In the genomic region with DNA sequence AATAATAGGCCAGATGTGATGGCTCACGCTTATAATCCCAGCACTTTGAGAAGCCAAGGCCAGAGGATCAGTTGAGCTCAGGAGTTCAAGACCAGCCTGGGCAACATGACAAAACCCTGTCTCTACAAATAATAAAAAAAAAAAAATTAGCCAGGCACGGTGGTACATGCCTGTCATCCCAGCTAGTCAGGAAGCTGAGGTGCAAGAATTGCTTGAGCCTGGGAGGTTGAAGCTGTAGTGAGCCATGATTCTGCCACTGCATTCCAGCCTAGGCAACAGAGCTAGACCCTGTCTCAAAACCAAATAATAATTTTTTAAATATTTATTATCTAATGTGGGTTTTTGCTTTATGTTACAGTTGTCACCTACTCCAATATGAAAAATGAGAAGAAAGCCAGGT, we compare ENCODE assay signal across 25 cellular contexts.
DNase-seq lines count a peak whose midpoint lies in the region; ATAC-seq and TF ChIP-seq lines count a peak whose summit lies in the region.
"Had no signal": no experiment of that assay in that cellular context is flagged by ENCODE, and none has a peak within 500 bp of the region (broad histone marks: within the 10 kb centered on the region; RNA-seq: fewer than 3 reads in every experiment).

No MANE protein-coding gene starts in this region.

- H3K9me3 ChIP-seq in SK-N-SH (peaks cover 7% of the 10 kb centered on the region; the same call in 1 of the 2 replicates), prostate gland (no peaks in the 10 kb centered on the region)

- TF ChIP-seq RAD21 in SK-N-SH (IDR thresholded peaks at IDR 0.05; ENCODE audit: low read length), result no peak

- H3F3A ChIP-seq in SK-N-SH (replicated peaks; ENCODE audit: insufficient read depth), result peaks cover 24% of the 10 kb centered on the region

- intact Hi-C loops in prostate gland (cut with DNase I), result no loop called here

- H3K27ac Mint-ChIP-seq in activated naive CD4-positive, alpha-beta T cell treated with anti-CD3 and anti-CD28 coated beads, Interleukin-2, amount 50 U/mL, for 72 hours, result no peak overlapping the region
- H3K27ac Mint-ChIP-seq: nephron progenitor cell; stimulated activated naive B cell treated with anti-CD40 and anti-IgM and Interleukin-4, amounts not matched to agents 10 μg/mL and 1 μg/mL and 100 μg/mL, for 72 hours; type B pancreatic cell had no signal

- H2AFZ ChIP-seq in SK-N-SH (ENCODE audit: low read depth), result no peak overlapping the region

- no peaks in the 10 kb centered on the region for H3K9me3 Mint-ChIP-seq in activated naive CD4-positive, alpha-beta T cell treated with anti-CD3 and anti-CD28 coated beads, Interleukin-2, amount 50 U/mL, for 72 hours
- H3K9me3 Mint-ChIP-seq: activated T-cell treated with anti-CD3 and anti-CD28 coated beads, Interleukin-2, amount 50 U/mL, for 4 hours; central memory CD8-positive, alpha-beta T cell had no signal

- peak; percentile 11 for DNase-seq in HK-2 (ENCODE audit: unreplicated experiment)
- no peak for DNase-seq in SK-N-SH
- peak; percentile 26 for DNase-seq in fibroblast of peridontal ligament (ENCODE audit: extremely low read depth)
- no peak for DNase-seq in prostate gland (ENCODE audit: low spot score)
- no peak for DNase-seq in NCI-H1436 treated with DMSO at 0.1 percent for 48 hours (lab: John Stamatoyannopoulos, UW)
- DNase-seq in NOMO-1 treated with dmso at 0.1 percent for 144 hours (lab: John Stamatoyannopoulos, UW; ENCODE audit: unreplicated experiment), result no peak
- no peak for DNase-seq in activated naive CD4-positive, alpha-beta T cell treated with anti-CD3 and anti-CD28 coated beads, Interleukin-2, amount 50 U/mL, for 72 hours (ENCODE audit: low spot score in 2 of 2)
- DNase-seq: activated B cell treated with CpG ODN at 0.5 μM for 24 hours; activated gamma-delta T cell; activated T-cell treated with anti-CD3 and anti-CD28 coated beads, Interleukin-2, amount 50 U/mL, for 4 hours; C1 segment of cervical spinal cord; DMS153; glutamatergic neuron; NCI-H2081; NCI-H345; NCI-H748 treated with DMSO at 0.1 percent for 48 hours; nephron progenitor cell; retina; RPMI8226; stimulated activated naive B cell treated with anti-CD40 and anti-IgM and Interleukin-4, amounts not matched to agents 10 μg/mL and 1 μg/mL and 100 μg/mL, for 72 hours; substantia nigra had no signal

- H3K27ac ChIP-seq in SK-N-SH (ENCODE audit: low read depth in 2 of 2, low read length in 1 of 2) (peak overlapping the region in 1 of 2 experiments; percentile 48; a peak in 2 of 4 replicates), prostate gland (no peak overlapping the region)
- H3K27ac ChIP-seq: skin epidermis had no signal

- CTCF ChIA-PET in SK-N-SH (lab: Yijun Ruan, JAX), result interaction anchor here (1.0 kb wide), 1 partner anchor 85 kb away, joined by 3 read pairs; no protein-coding TSS in a partner anchor

- peaks cover 0 to 12% of the 10 kb centered on the region in 2 donors for H3K36me3 Mint-ChIP-seq in activated naive CD4-positive, alpha-beta T cell treated with anti-CD3 and anti-CD28 coated beads, Interleukin-2, amount 50 U/mL, for 72 hours

- H3K4me3 ChIP-seq in SK-N-SH (ENCODE audit: low read depth in 2 of 2, low read length in 1 of 2) (no peak overlapping the region), prostate gland (no peak overlapping the region)
- H3K4me3 ChIP-seq: skin epidermis had no signal

- no peak for TF ChIP-seq POLR2A in prostate gland (IDR thresholded peaks at IDR 0.05)

- peaks cover 46% of the 10 kb centered on the region for H3K79me2 ChIP-seq in SK-N-SH (ENCODE audit: insufficient read depth)

- H3K4me1 ChIP-seq in SK-N-SH (ENCODE audit: control insufficient read depth in 1 of 2, insufficient read depth in 2 of 2, low read depth in 1 of 2, low read length in 1 of 2) (peaks cover 7 to 8% of the 10 kb centered on the region in 2 experiments; a peak in 2 of 4 replicates), prostate gland (replicated peaks) (no peaks in the 10 kb centered on the region)

- H3K27me3 ChIP-seq in SK-N-SH (ENCODE audit: insufficient read depth), result no peaks in the 10 kb centered on the region
- no peaks in the 10 kb centered on the region for H3K27me3 ChIP-seq in prostate gland (replicated peaks; ENCODE audit: insufficient read depth)

- ATAC-seq in activated naive CD4-positive, alpha-beta T cell treated with anti-CD3 and anti-CD28 coated beads, Interleukin-2, amount 50 U/mL, for 72 hours, result no peak
- ATAC-seq: activated T-cell treated with anti-CD3 and anti-CD28 coated beads, Interleukin-2, amount 50 U/mL, for 4 hours; HCT116; stimulated activated naive B cell treated with anti-CD40 and anti-IgM and Interleukin-4, amounts not matched to agents 10 μg/mL and 1 μg/mL and 100 μg/mL, for 72 hours had no signal

- no peak overlapping the region for H3K9ac ChIP-seq in SK-N-SH

- H3K9me2 ChIP-seq in SK-N-SH, result no peaks in the 10 kb centered on the region

- POLR2A ChIA-PET in SK-N-SH (lab: Yijun Ruan, JAX), result no interaction called here

- H3K36me3 ChIP-seq in SK-N-SH (replicated peaks in 1 of 2; ENCODE audit: control insufficient read depth in 1 of 2, insufficient read depth in 2 of 2, low read length in 1 of 2), result peaks cover 0 to 15% of the 10 kb centered on the region in 2 experiments
- no peaks in the 10 kb centered on the region for H3K36me3 ChIP-seq in prostate gland

- WGBS in SK-N-SH (ENCODE audit: low lambda C conversion rate), result 76% methylated on average over 2 of the region's 2 CpGs
- 65% methylated on average over 2 of the region's 2 CpGs for WGBS in prostate gland

- 0 out of 4 replicates have a peak, but pooled peaks of 1 of the 2 experiments have one; percentile 11 for TF ChIP-seq EP300 in SK-N-SH (IDR thresholded peaks at IDR 0.05; ENCODE audit: borderline replicate concordance in 1 of 2, low read depth in 1 of 2, low read length in 1 of 2)

- TF ChIP-seq CTCF in SK-N-SH (IDR thresholded peaks at IDR 0.05), result no peak
- no peak for TF ChIP-seq CTCF in prostate gland (IDR thresholded peaks at IDR 0.05)

- no peaks in the 10 kb centered on the region for H4K20me1 ChIP-seq in SK-N-SH (ENCODE audit: insufficient read depth)

- H3K4me2 ChIP-seq in SK-N-SH, result no peak overlapping the region

TF ChIP-seq in SK-N-SH, 30 proteins besides CTCF, POLR2A, EP300 and RAD21:
- TF ChIP-seq TAF1 (IDR thresholded peaks at IDR 0.05; ENCODE audit: borderline replicate concordance, low read depth, low read length) (no peak), SMC3 (IDR thresholded peaks at IDR 0.05; ENCODE audit: low read depth, low read length) (no peak), RFX5 (IDR thresholded peaks at IDR 0.05; ENCODE audit: low read length) (no peak), JUND (IDR thresholded peaks at IDR 0.05) (peak; percentile 19; the same call in 1 of the 2 replicates), POLR2AphosphoS5 (IDR thresholded peaks at IDR 0.05; ENCODE audit: low read depth, low read length) (no peak), FOSL2 (IDR thresholded peaks at IDR 0.05; ENCODE audit: borderline replicate concordance, low read depth) (peak; percentile 40; the same call in 1 of the 2 replicates), TCF12 (IDR thresholded peaks at IDR 0.05) (peak; percentile 38; the same call in 1 of the 2 replicates)
- TF ChIP-seq, protein P1, sequence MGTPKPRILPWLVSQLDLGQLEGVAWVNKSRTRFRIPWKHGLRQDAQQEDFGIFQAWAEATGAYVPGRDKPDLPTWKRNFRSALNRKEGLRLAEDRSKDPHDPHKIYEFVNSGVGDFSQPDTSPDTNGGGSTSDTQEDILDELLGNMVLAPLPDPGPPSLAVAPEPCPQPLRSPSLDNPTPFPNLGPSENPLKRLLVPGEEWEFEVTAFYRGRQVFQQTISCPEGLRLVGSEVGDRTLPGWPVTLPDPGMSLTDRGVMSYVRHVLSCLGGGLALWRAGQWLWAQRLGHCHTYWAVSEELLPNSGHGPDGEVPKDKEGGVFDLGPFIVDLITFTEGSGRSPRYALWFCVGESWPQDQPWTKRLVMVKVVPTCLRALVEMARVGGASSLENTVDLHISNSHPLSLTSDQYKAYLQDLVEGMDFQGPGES (IDR thresholded peaks at IDR 0.05; ENCODE audit: low read depth, low read length), result no peak
- TF ChIP-seq, protein P2, sequence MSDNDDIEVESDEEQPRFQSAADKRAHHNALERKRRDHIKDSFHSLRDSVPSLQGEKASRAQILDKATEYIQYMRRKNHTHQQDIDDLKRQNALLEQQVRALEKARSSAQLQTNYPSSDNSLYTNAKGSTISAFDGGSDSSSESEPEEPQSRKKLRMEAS (IDR thresholded peaks at IDR 0.05; ENCODE audit: low read depth), result no peak
- TF ChIP-seq, protein P3, sequence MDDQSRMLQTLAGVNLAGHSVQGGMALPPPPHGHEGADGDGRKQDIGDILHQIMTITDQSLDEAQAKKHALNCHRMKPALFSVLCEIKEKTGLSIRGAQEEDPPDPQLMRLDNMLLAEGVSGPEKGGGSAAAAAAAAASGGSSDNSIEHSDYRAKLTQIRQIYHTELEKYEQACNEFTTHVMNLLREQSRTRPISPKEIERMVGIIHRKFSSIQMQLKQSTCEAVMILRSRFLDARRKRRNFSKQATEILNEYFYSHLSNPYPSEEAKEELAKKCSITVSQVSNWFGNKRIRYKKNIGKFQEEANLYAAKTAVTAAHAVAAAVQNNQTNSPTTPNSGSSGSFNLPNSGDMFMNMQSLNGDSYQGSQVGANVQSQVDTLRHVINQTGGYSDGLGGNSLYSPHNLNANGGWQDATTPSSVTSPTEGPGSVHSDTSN (IDR thresholded peaks at IDR 0.05), result peak; percentile 54
TF ChIP-seq in SK-N-SH: peak in this region for 4.

Comparison
In these comparisons a context has a peak if more than half of its experiments do, and no peak if none do; other contexts are left out.
1. DNase-seq: peak in HK-2 (single experiment) and fibroblast of peridontal ligament (single experiment); none in SK-N-SH (single experiment), prostate gland (single experiment), NCI-H1436 treated with DMSO at 0.1 percent for 48 hours (single experiment), NOMO-1 treated with dmso at 0.1 percent for 144 hours (single experiment) and activated naive CD4-positive, alpha-beta T cell treated with anti-CD3 and anti-CD28 coated beads, Interleukin-2, amount 50 U/mL, for 72 hours (0 of 2).